7 cellular contexts compared by ENCODE assay signal in the genomic region with DNA sequence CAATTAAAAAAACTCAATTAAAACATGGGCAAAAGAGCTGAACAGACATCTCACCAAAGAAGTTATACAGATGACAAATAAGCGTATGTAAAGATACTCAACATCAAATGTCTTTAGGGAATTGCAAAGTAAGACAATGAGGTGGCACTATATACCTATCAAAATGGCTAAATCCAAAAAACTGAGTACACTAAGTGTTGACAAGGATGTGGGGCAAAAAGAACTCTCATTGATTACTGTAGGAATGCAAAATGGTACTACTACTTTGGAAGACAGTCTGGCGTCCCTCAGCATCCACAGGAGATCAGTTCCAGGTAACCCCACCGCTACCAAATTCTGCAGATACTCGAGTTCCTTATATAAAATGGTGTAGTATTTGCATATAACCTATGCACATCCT.
"Had no signal": no experiment of that assay in that cellular context is flagged by ENCODE, and none has a peak within 500 bp of the region (broad histone marks: within the 10 kb centered on the region; RNA-seq: fewer than 3 reads in every experiment).

No MANE protein-coding gene starts in this region.

- H3K9ac ChIP-seq: GM23248 had no signal

- H3K27ac ChIP-seq: GM23248 had no signal

- H3K4me3 ChIP-seq: GM23248 had no signal

- DNase-seq: GM23248, GOT3, H9, HCEC 1CT, Kasumi-1, KG1 had no signal

- H2AFZ ChIP-seq: GM23248 had no signal

- FAIRE-seq: HTR-8/SVneo had no signal
